In genomic region chr9:87581513-87581912, GRCh38 we compare ENCODE assay signal across 1 cellular context.
TF ChIP-seq lines count a peak whose summit lies in the region.

No MANE protein-coding gene starts in this region.

TF ChIP-seq in K562, 482 proteins besides CTCF, POLR2A, EP300 and RAD21 (continued from another document and continues in another):
- TF ChIP-seq HINFP (tag; conservative IDR thresholded peaks at IDR 0.05; ENCODE audit: low read depth): no peak
- no peak for TF ChIP-seq NFATC3 (IDR thresholded peaks at IDR 0.05)
- TF ChIP-seq ZNF717 (CRISPR knock-in tag; IDR thresholded peaks at IDR 0.05): no peak
- TF ChIP-seq ZNF217 (CRISPR knock-in tag; IDR thresholded peaks at IDR 0.05): no peak
- TF ChIP-seq GATA2 (CRISPR knock-in tag; IDR thresholded peaks at IDR 0.05): no peak
- TF ChIP-seq ETV5 (CRISPR knock-in tag; IDR thresholded peaks at IDR 0.05; ENCODE audit: low read depth): no peak
- TF ChIP-seq HDAC2 (IDR thresholded peaks at IDR 0.05): no peak
- no peak for TF ChIP-seq KHSRP (IDR thresholded peaks at IDR 0.05)
- TF ChIP-seq MIER1 (IDR thresholded peaks at IDR 0.05; ENCODE audit: low read depth): no peak
- TF ChIP-seq MAFK (IDR thresholded peaks at IDR 0.05; ENCODE audit: low read length): no peak
- no peak for TF ChIP-seq POU5F1 (IDR thresholded peaks at IDR 0.05; ENCODE audit: borderline replicate concordance, low read depth, low read length, partially characterized antibody)
- TF ChIP-seq SRSF9 (IDR thresholded peaks at IDR 0.05; ENCODE audit: borderline replicate concordance, low read depth, low read length): no peak
- TF ChIP-seq TAL1 (IDR thresholded peaks at IDR 0.05): peak; percentile 61
- no peak for TF ChIP-seq RHOXF2B (CRISPR knock-in tag; conservative IDR thresholded peaks at IDR 0.05)
- TF ChIP-seq ZNF696 (CRISPR knock-in tag; conservative IDR thresholded peaks at IDR 0.05): no peak
- no peak for TF ChIP-seq ARHGAP35 (IDR thresholded peaks at IDR 0.05; ENCODE audit: partially characterized antibody)
- TF ChIP-seq PRDM10 (IDR thresholded peaks at IDR 0.05; ENCODE audit: partially characterized antibody): no peak
- no peak for TF ChIP-seq ZNF280B (CRISPR knock-in tag; IDR thresholded peaks at IDR 0.05)
- no peak for TF ChIP-seq ETV6 (IDR thresholded peaks at IDR 0.05; ENCODE audit: borderline replicate concordance in 1 of 2, low read depth in 2 of 2, low read length in 1 of 2)
- no peak for TF ChIP-seq ETV6 (CRISPR knock-in tag; IDR thresholded peaks at IDR 0.05; ENCODE audit: borderline replicate concordance)
- no peak for TF ChIP-seq HNRNPLL (IDR thresholded peaks at IDR 0.05; ENCODE audit: low read depth, low read length, poor library complexity, severe bottlenecking)
- TF ChIP-seq ZNF780A (CRISPR knock-in tag; IDR thresholded peaks at IDR 0.05): no peak
- no peak for TF ChIP-seq ZNF263 (CRISPR knock-in tag; IDR thresholded peaks at IDR 0.05; ENCODE audit: borderline replicate concordance)
- no peak for TF ChIP-seq SIN3B (IDR thresholded peaks at IDR 0.05; ENCODE audit: low read depth)
- no peak for TF ChIP-seq ZNF699 (CRISPR knock-in tag; IDR thresholded peaks at IDR 0.05; ENCODE audit: insufficient replicate concordance)
- TF ChIP-seq MYC (IDR thresholded peaks at IDR 0.05; ENCODE audit: low read depth, low read length): no peak
- no peak for TF ChIP-seq MYC (CRISPR knock-in tag; IDR thresholded peaks at IDR 0.05; ENCODE audit: borderline replicate concordance, low read depth)
- no peak for TF ChIP-seq MED1 (CRISPR knock-in tag; IDR thresholded peaks at IDR 0.05; ENCODE audit: borderline replicate concordance)
- TF ChIP-seq USF1 (CRISPR knock-in tag; IDR thresholded peaks at IDR 0.05): peak; percentile 68
- no peak for TF ChIP-seq KLF1 (tag; IDR thresholded peaks at IDR 0.05)
- no peak for TF ChIP-seq ERF (CRISPR knock-in tag; IDR thresholded peaks at IDR 0.05)
- no peak for TF ChIP-seq ZBTB11 (CRISPR knock-in tag; IDR thresholded peaks at IDR 0.05)
- TF ChIP-seq NCOR1 (IDR thresholded peaks at IDR 0.05): peak; percentile 43; the same call in 1 of the 2 replicates
- peak; percentile 96 for TF ChIP-seq TOE1 (IDR thresholded peaks at IDR 0.05; ENCODE audit: borderline replicate concordance)
- TF ChIP-seq TOE1 (CRISPR knock-in tag; IDR thresholded peaks at IDR 0.05; ENCODE audit: borderline replicate concordance, low read depth): no peak
- no peak for TF ChIP-seq CHD7 (IDR thresholded peaks at IDR 0.05; ENCODE audit: low read depth, low read length)
- no peak for TF ChIP-seq CTCFL (IDR thresholded peaks at IDR 0.05; ENCODE audit: borderline replicate concordance, insufficient read depth, low read depth, low read length, poor library complexity, severe bottlenecking)
